Comparison of ENCODE assay signal across 30 cellular contexts in genomic region chr10:72821606-72822005, GRCh38.
"Had no signal": no experiment of that assay in that cellular context is flagged by ENCODE, and none has a peak within 500 bp of the region (broad histone marks: within the 10 kb centered on the region; RNA-seq: fewer than 3 reads in every experiment).

No MANE protein-coding gene starts in this region.

- H3K27me3 ChIP-seq: neutrophil, uterus had no signal

- ATAC-seq: activated CD8-positive, alpha-beta T cell treated with anti-CD3 and anti-CD28 coated beads for 36 hours; activated naive CD4-positive, alpha-beta T cell treated with anti-CD3 and anti-CD28 coated beads, Interleukin-2, amount 50 U/mL, for 72 hours; activated T-cell treated with anti-CD3 and anti-CD28 coated beads, Interleukin-2, amount 50 U/mL, for 4 hours; esophagus mucosa; mucosa of descending colon; sciatic nerve; stimulated activated memory B cell treated with anti-CD40 and anti-IgM and Interleukin-4, amounts not matched to agents 10 μg/mL and 1 μg/mL and 100 μg/mL, for 72 hours; stimulated activated naive CD8-positive, alpha-beta T cell treated with anti-CD3 and anti-CD28 coated beads, Interleukin-15, amount 100 ng/mL, for 72 hours; WTC11 had no signal

- DNase-seq: activated CD4-positive, alpha-beta T cell treated with anti-CD3 and anti-CD28 coated beads, Interleukin-2, amount 50 U/mL, for 1 hour; activated CD8-positive, alpha-beta T cell treated with anti-CD3 and anti-CD28 coated beads for 36 hours; activated naive CD4-positive, alpha-beta T cell; activated T-cell treated with anti-CD3 and anti-CD28 coated beads, Interleukin-2, amount 50 U/mL, for 4 hours; aorta; caudate nucleus; endodermal cell; foreskin melanocyte; left ventricle myocardium inferior; mesendoderm; mucosa of descending colon; nephron progenitor cell; small intestine; stimulated activated CD4-positive, alpha-beta T cell treated with anti-CD3 and anti-CD28 coated beads, Interleukin-1b, Interleukin-23, amount 100 ng/mL, for 48 hours; stimulated activated CD4-positive, alpha-beta T cell treated with anti-CD3 and anti-CD28 coated beads, Interleukin-4, amount 100 ng/mL, for 4 hours; stimulated activated CD8-positive, alpha-beta memory T cell treated with anti-CD3 and anti-CD28 coated beads, Interleukin-4, amount 100 ng/mL, for 48 hours; stimulated activated naive CD8-positive, alpha-beta T cell treated with anti-CD3 and anti-CD28 coated beads, Interleukin-15, amount 100 ng/mL, for 72 hours; substantia nigra; T1000; uterus had no signal

- H3K4me3 ChIP-seq: left ventricle myocardium inferior, lung, mucosa of descending colon, uterus had no signal

- H3K9me3 Mint-ChIP-seq: activated naive CD4-positive, alpha-beta T cell treated with anti-CD3 and anti-CD28 coated beads, Interleukin-2, amount 50 U/mL, for 72 hours; activated T-cell treated with anti-CD3 and anti-CD28 coated beads, Interleukin-2, amount 50 U/mL, for 4 hours; dendritic cell treated with granulocyte-macrophage colony-stimulating factor and Interleukin-4, amounts not matched to agents 40 ng/mL and 50 ng/mL, for 4 days; stimulated activated memory B cell treated with anti-CD40 and anti-IgM and Interleukin-4, amounts not matched to agents 10 μg/mL and 1 μg/mL and 100 μg/mL, for 72 hours; stimulated activated naive CD8-positive, alpha-beta T cell treated with anti-CD3 and anti-CD28 coated beads, Interleukin-15, amount 100 ng/mL, for 72 hours had no signal

- H3K4me1 ChIP-seq: uterus had no signal

- H3K4me3 Mint-ChIP-seq: activated CD8-positive, alpha-beta T cell treated with anti-CD3 and anti-CD28 coated beads for 36 hours; activated T-cell treated with anti-CD3 and anti-CD28 coated beads, Interleukin-2, amount 50 U/mL, for 4 hours; dendritic cell treated with granulocyte-macrophage colony-stimulating factor and Interleukin-4, amounts not matched to agents 40 ng/mL and 50 ng/mL, for 4 days; endodermal cell; nephron progenitor cell; stimulated activated memory B cell treated with anti-CD40 and anti-IgM and Interleukin-4, amounts not matched to agents 10 μg/mL and 1 μg/mL and 100 μg/mL, for 72 hours; stimulated activated naive CD8-positive, alpha-beta T cell treated with anti-CD3 and anti-CD28 coated beads, Interleukin-15, amount 100 ng/mL, for 72 hours; type B pancreatic cell; WTC11 had no signal

- H3K27me3 Mint-ChIP-seq: activated CD8-positive, alpha-beta T cell treated with anti-CD3 and anti-CD28 coated beads for 36 hours; dendritic cell treated with granulocyte-macrophage colony-stimulating factor and Interleukin-4, amounts not matched to agents 40 ng/mL and 50 ng/mL, for 4 days; progenitor cell of endocrine pancreas; stimulated activated memory B cell treated with anti-CD40 and anti-IgM and Interleukin-4, amounts not matched to agents 10 μg/mL and 1 μg/mL and 100 μg/mL, for 72 hours; stimulated activated naive CD8-positive, alpha-beta T cell treated with anti-CD3 and anti-CD28 coated beads, Interleukin-15, amount 100 ng/mL, for 72 hours; type B pancreatic cell had no signal

- H3K27ac Mint-ChIP-seq: activated CD8-positive, alpha-beta T cell treated with anti-CD3 and anti-CD28 coated beads for 36 hours; activated naive CD4-positive, alpha-beta T cell treated with anti-CD3 and anti-CD28 coated beads, Interleukin-2, amount 50 U/mL, for 72 hours; dendritic cell treated with granulocyte-macrophage colony-stimulating factor and Interleukin-4, amounts not matched to agents 40 ng/mL and 50 ng/mL, for 4 days; endodermal cell; nephron progenitor cell; progenitor cell of endocrine pancreas; stimulated activated memory B cell treated with anti-CD40 and anti-IgM and Interleukin-4, amounts not matched to agents 10 μg/mL and 1 μg/mL and 100 μg/mL, for 72 hours; stimulated activated naive CD8-positive, alpha-beta T cell treated with anti-CD3 and anti-CD28 coated beads, Interleukin-15, amount 100 ng/mL, for 72 hours; type B pancreatic cell; WTC11 had no signal

- H3K36me3 Mint-ChIP-seq: stimulated activated memory B cell treated with anti-CD40 and anti-IgM and Interleukin-4, amounts not matched to agents 10 μg/mL and 1 μg/mL and 100 μg/mL, for 72 hours had no signal

- H3K4me1 Mint-ChIP-seq: nephron progenitor cell had no signal

- H3K9me3 ChIP-seq: mucosa of descending colon, neutrophil, uterus had no signal

- H3K36me3 ChIP-seq: left ventricle myocardium inferior, neutrophil, uterus had no signal
